In the genomic region with DNA sequence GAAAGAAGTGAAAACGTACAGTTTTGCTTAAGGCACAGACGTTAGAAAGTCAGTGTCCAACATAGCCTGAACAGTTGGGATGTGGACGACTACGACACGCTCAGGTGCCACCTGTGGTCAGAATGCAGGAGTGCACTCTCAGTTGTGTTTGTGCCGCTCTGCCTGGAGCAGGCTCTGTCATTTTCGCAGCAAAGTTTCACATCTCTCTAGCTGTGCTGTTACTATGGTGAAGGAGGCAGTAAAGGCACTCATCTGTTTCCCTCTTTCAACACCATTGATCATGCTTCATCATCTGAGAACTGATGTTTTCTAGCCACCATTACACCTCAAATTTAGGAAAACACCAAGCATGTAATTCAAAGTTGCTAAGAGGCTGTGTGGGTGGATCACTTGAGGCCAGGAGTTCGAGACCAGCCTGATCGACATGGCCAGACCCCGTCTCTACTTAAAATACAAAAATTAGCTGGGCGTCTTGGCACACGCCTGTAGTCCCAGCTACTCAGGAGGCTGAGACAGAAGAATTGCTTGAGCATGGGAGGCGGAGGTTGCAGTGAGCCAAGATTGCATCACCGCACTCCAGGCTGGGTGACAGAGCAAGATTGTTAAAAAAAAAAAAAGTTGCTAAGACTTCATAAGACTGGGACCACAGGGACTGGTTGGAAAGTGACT, we compare ENCODE assay signal across 1 cellular context.
TF ChIP-seq lines count a peak whose summit lies in the region.

No MANE protein-coding gene starts in this region.

TF ChIP-seq in HepG2, 621 proteins besides CTCF, POLR2A, EP300 and RAD21 (continued from another document):
- TF ChIP-seq ATF7 (IDR thresholded peaks at IDR 0.05) (0 out of 2 replicates have a peak, but pooled peaks have one; percentile 16), ATF7 (CRISPR knock-in tag; IDR thresholded peaks at IDR 0.05) (no peak), ZSCAN25 (CRISPR knock-in tag; IDR thresholded peaks at IDR 0.05) (no peak), ZBTB1 (CRISPR knock-in tag; IDR thresholded peaks at IDR 0.05; ENCODE audit: borderline replicate concordance) (no peak)
